ENCODE assay signal across 16 cellular contexts in genomic region chr10:19702215-19702614, GRCh38.
DNase-seq lines count a peak whose midpoint lies in the region; ATAC-seq, FAIRE-seq and TF ChIP-seq lines count a peak whose summit lies in the region.
"Had no signal": no experiment of that assay in that cellular context is flagged by ENCODE, and none has a peak within 500 bp of the region (broad histone marks: within the 10 kb centered on the region; RNA-seq: fewer than 3 reads in every experiment).

No MANE protein-coding gene starts in this region.

- H3K79me2 ChIP-seq in endothelial cell of umbilical vein (ENCODE audit: control insufficient read depth, insufficient read depth, low read length) = no peaks in the 10 kb centered on the region

- CTCF ChIA-PET in endothelial cell of umbilical vein (lab: Charles Lee) = no interaction called here

- TF ChIP-seq POLR2A in endothelial cell of umbilical vein (IDR thresholded peaks at IDR 0.05; ENCODE audit: low read depth, low read length) = no peak

- H3K27me3 ChIP-seq in endothelial cell of umbilical vein (ENCODE audit: control insufficient read depth in 2 of 2, insufficient read depth in 2 of 2, low read length in 2 of 2) = no peaks in the 10 kb centered on the region
- H3K27me3 ChIP-seq: BLaER1 treated with 17β-estradiol and CSF1 and Interleukin-3, amounts not matched to agents 10 nM and 100 nM; gastroesophageal sphincter had no signal

- H4K20me1 ChIP-seq in endothelial cell of umbilical vein (replicated peaks; ENCODE audit: control insufficient read depth, extremely low read depth, insufficient read depth, low read length) = no peaks in the 10 kb centered on the region
- H4K20me1 ChIP-seq: BLaER1 treated with 17β-estradiol and CSF1 and Interleukin-3, amounts not matched to agents 10 nM and 100 nM had no signal

- no peak for FAIRE-seq in endothelial cell of umbilical vein (lab: Jason Lieb, UNC)
- FAIRE-seq: GM12878 had no signal

- H2AFZ ChIP-seq in endothelial cell of umbilical vein (ENCODE audit: low read depth, low read length) = no peak overlapping the region

- no peaks in the 10 kb centered on the region for H3K36me3 ChIP-seq in endothelial cell of umbilical vein (ENCODE audit: control insufficient read depth in 2 of 2, extremely low read depth in 1 of 2, insufficient read depth in 2 of 2, low read length in 2 of 2)
- H3K36me3 ChIP-seq: BLaER1 treated with 17β-estradiol and CSF1 and Interleukin-3, amounts not matched to agents 10 nM and 100 nM; gastroesophageal sphincter had no signal

- DNase-seq in GM03348 (ENCODE audit: low spot score) (peak; percentile 33), RKO (ENCODE audit: low spot score) (peak; percentile 51), endothelial cell of umbilical vein (ENCODE audit: low read depth, low spot score) (no peak), myocyte (ENCODE audit: low read depth) (peak; percentile 75), amniotic stem cell (lab: John Stamatoyannopoulos, UW) (no peak), DMS79 treated with DMSO at 0.1 percent for 48 hours (lab: John Stamatoyannopoulos, UW) (no peak)
- DNase-seq: activated CD4-positive, alpha-beta memory T cell treated with anti-CD3 and anti-CD28 coated beads for 36 hours; DMS79; NCI-H1048; posterior cingulate gyrus; substantia nigra had no signal

- no peaks in the 10 kb centered on the region for H3K4me1 ChIP-seq in endothelial cell of umbilical vein (ENCODE audit: control insufficient read depth, extremely low read depth, insufficient read depth, low read length)
- H3K4me1 ChIP-seq: BLaER1 treated with 17β-estradiol and CSF1 and Interleukin-3, amounts not matched to agents 10 nM and 100 nM; gastroesophageal sphincter had no signal

- H3K9me3 ChIP-seq in endothelial cell of umbilical vein (replicated peaks; ENCODE audit: control insufficient read depth, insufficient read depth, low read length) = peaks cover 2% of the 10 kb centered on the region
- H3K9me3 ChIP-seq: BLaER1 treated with 17β-estradiol and CSF1 and Interleukin-3, amounts not matched to agents 10 nM and 100 nM; gastroesophageal sphincter had no signal

- POLR2A ChIA-PET in endothelial cell of umbilical vein (lab: Charles Lee) = no interaction called here

- ATAC-seq in HG02759 (IDR thresholded peaks at IDR 0.05; ENCODE audit: unreplicated experiment) (no peak), HG03135 (IDR thresholded peaks at IDR 0.05; ENCODE audit: unreplicated experiment) (no peak)
- ATAC-seq: gastroesophageal sphincter, GM12878 had no signal

- no peak for TF ChIP-seq CTCF in endothelial cell of umbilical vein (IDR thresholded peaks at IDR 0.05; ENCODE audit: extremely low read depth in 1 of 2, insufficient read depth in 1 of 2, low read depth in 1 of 2, low read length in 2 of 2)

- BruUV-seq in endothelial cell of umbilical vein (replicated peaks; lab: Mats Ljungman, UMichigan) = no TSS peak

- intact Hi-C loops in endothelial cell of umbilical vein (cut with micrococcal nuclease) = no loop called here

- no peak overlapping the region for H3K4me2 ChIP-seq in endothelial cell of umbilical vein (ENCODE audit: insufficient read depth, low read length)
- H3K4me2 ChIP-seq: BLaER1 treated with 17β-estradiol and CSF1 and Interleukin-3, amounts not matched to agents 10 nM and 100 nM had no signal

- no peak overlapping the region for H3K4me3 ChIP-seq in endothelial cell of umbilical vein (replicated peaks in 1 of 3; ENCODE audit: insufficient read depth in 1 of 3, low read depth in 1 of 3, low read length in 3 of 3)
- H3K4me3 ChIP-seq: BLaER1 treated with 17β-estradiol and CSF1 and Interleukin-3, amounts not matched to agents 10 nM and 100 nM; gastroesophageal sphincter; GM12878 had no signal

- no peaks in the 10 kb centered on the region for H3K9me1 ChIP-seq in endothelial cell of umbilical vein (replicated peaks; ENCODE audit: control insufficient read depth, extremely low read depth, insufficient read depth, low read length)

- H3K27ac ChIP-seq in endothelial cell of umbilical vein (ENCODE audit: insufficient read depth, low read depth, low read length) = no peak overlapping the region
- H3K27ac ChIP-seq: BLaER1 treated with 17β-estradiol and CSF1 and Interleukin-3, amounts not matched to agents 10 nM and 100 nM; gastroesophageal sphincter had no signal

- no peak overlapping the region for H3K9ac ChIP-seq in endothelial cell of umbilical vein (replicated peaks; ENCODE audit: extremely low read depth, insufficient read depth, low read length)
- H3K9ac ChIP-seq: BLaER1 treated with 17β-estradiol and CSF1 and Interleukin-3, amounts not matched to agents 10 nM and 100 nM had no signal

- dilution Hi-C loops in endothelial cell of umbilical vein (cut with MboI; ENCODE audit: extremely low pct_ligation_motif_present, low sequenced_read_pairs) = no loop called here

TF ChIP-seq in endothelial cell of umbilical vein, 7 proteins besides CTCF, POLR2A, EP300 and RAD21:
- TF ChIP-seq EZH2 (IDR thresholded peaks at IDR 0.05; ENCODE audit: borderline replicate concordance, low read depth, low read length, severe bottlenecking) = no peak
- peak; percentile 33 for TF ChIP-seq JUN (IDR thresholded peaks at IDR 0.05; ENCODE audit: borderline replicate concordance, insufficient read depth, insufficient read length, low read depth)

Comparison
In these comparisons a context has a peak if more than half of its experiments do, and no peak if none do; other contexts are left out.
1. DNase-seq: peak in GM03348 (single experiment), RKO (single experiment) and myocyte (single experiment); none in endothelial cell of umbilical vein (single experiment), amniotic stem cell (single experiment) and DMS79 treated with DMSO at 0.1 percent for 48 hours (single experiment).